In the genomic region with DNA sequence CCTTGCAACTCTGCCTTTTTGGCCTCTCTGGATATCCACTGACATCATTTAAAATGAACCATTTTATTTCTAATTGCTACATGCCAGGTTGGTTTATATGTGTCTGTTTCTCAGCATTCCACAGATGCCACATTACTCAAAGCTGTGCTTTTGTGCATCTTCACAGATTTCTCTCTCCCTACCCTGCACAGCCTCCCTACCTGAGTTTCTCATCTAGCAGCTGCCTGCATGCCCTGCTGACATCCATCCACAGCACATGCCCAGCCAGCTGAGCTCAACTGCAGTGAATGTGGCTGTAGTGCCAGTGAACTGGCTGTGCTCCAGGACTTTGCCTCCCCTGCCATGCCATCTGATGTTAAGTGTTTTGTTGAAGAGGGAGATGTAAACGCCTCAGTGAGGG, we compare ENCODE assay signal across 13 cellular contexts. TPM values are rescaled to one million over a fixed set of nuclear protein-coding genes. Genes with fewer than 3 reads are reported as not detected.
DNase-seq lines count a peak whose midpoint lies in the region; ATAC-seq and TF ChIP-seq lines count a peak whose summit lies in the region.
"Had no signal": no experiment of that assay in that cellular context is flagged by ENCODE, and none has a peak within 500 bp of the region (broad histone marks: within the 10 kb centered on the region; RNA-seq: fewer than 3 reads in every experiment).

No MANE protein-coding gene starts in this region.

- no peaks in the 10 kb centered on the region for H3K27me3 ChIP-seq in SK-N-SH (ENCODE audit: insufficient read depth)
- no peaks in the 10 kb centered on the region for H3K27me3 ChIP-seq in WERI-Rb-1 (ENCODE audit: insufficient read depth, low read depth, severe bottlenecking)
- H3K27me3 ChIP-seq: SJSA1, tibial artery had no signal

- TF ChIP-seq RAD21 in SK-N-SH (IDR thresholded peaks at IDR 0.05; ENCODE audit: low read length), result no peak

- no peak overlapping the region for H3K27ac Mint-ChIP-seq in type B pancreatic cell
- H3K27ac Mint-ChIP-seq: CD4-positive, alpha-beta T cell had no signal

- H3K9ac ChIP-seq in SK-N-SH, result no peak overlapping the region
- H3K9ac ChIP-seq: parathyroid adenoma had no signal

- 29% methylated on average over 1 of the region's 1 CpG for WGBS in SK-N-SH (ENCODE audit: low lambda C conversion rate)

- peaks cover 23 to 44% of the 10 kb centered on the region in 2 experiments for H3K4me1 ChIP-seq in SK-N-SH (ENCODE audit: control insufficient read depth in 1 of 2, insufficient read depth in 2 of 2, low read depth in 1 of 2, low read length in 1 of 2)

- H3K4me3 ChIP-seq in SK-N-SH (ENCODE audit: low read depth in 2 of 2, low read length in 1 of 2) (no peak overlapping the region), WERI-Rb-1 (ENCODE audit: low read depth, low read length) (no peak overlapping the region)
- H3K4me3 ChIP-seq: SJSA1, tibial artery had no signal

- no peak for ATAC-seq in HG03460 (IDR thresholded peaks at IDR 0.05; ENCODE audit: unreplicated experiment)

- POLR2A ChIA-PET in SK-N-SH (lab: Yijun Ruan, JAX), result no interaction called here

- peaks cover 19% of the 10 kb centered on the region for H3F3A ChIP-seq in SK-N-SH (replicated peaks; ENCODE audit: insufficient read depth)

- no peak overlapping the region; a peak in 1 of 4 replicates for H3K27ac ChIP-seq in SK-N-SH (ENCODE audit: low read depth in 2 of 2, low read length in 1 of 2)
- no peak overlapping the region for H3K27ac ChIP-seq in WERI-Rb-1
- H3K27ac ChIP-seq: parathyroid adenoma, tibial artery had no signal

- TF ChIP-seq CTCF in SK-N-SH (IDR thresholded peaks at IDR 0.05) (no peak), type B pancreatic cell (conservative IDR thresholded peaks at IDR 0.05) (no peak), WERI-Rb-1 (IDR thresholded peaks at IDR 0.05; ENCODE audit: low read depth, low read length) (no peak)

- no peaks in the 10 kb centered on the region for H4K20me1 ChIP-seq in SK-N-SH (ENCODE audit: insufficient read depth)

- no peak overlapping the region for H3K4me3 Mint-ChIP-seq in type B pancreatic cell
- H3K4me3 Mint-ChIP-seq: CD4-positive, alpha-beta T cell had no signal

- H3K36me3 Mint-ChIP-seq in type B pancreatic cell, result no peaks in the 10 kb centered on the region

- DNase-seq in COLO668 (lab: John Stamatoyannopoulos, UW; ENCODE audit: unreplicated experiment) (peak; percentile 34), M059J (ENCODE audit: low read depth) (peak; percentile 12), SK-N-SH (no peak), kidney tubule cell (ENCODE audit: low spot score) (peak; percentile 57), NCI-H187 treated with DMSO at 0.1 percent for 48 hours (lab: John Stamatoyannopoulos, UW) (no peak), type B pancreatic cell (ENCODE audit: extremely low spot score, unreplicated experiment) (no peak), WERI-Rb-1 (no peak)
- DNase-seq: activated CD4-positive, CD25-positive, alpha-beta regulatory T cell treated with anti-CD3 and anti-CD28 coated beads, Interleukin-2, amount 50 U/mL, for 72 hours; CD4-positive, alpha-beta T cell; tibial artery had no signal

- H3K4me2 ChIP-seq in SK-N-SH, result no peak overlapping the region

- TF ChIP-seq EP300 in SK-N-SH (IDR thresholded peaks at IDR 0.05; ENCODE audit: borderline replicate concordance in 1 of 2, low read depth in 1 of 2, low read length in 1 of 2), result no peak

- H3K9me3 Mint-ChIP-seq in type B pancreatic cell, result no peaks in the 10 kb centered on the region
- H3K9me3 Mint-ChIP-seq: CD4-positive, alpha-beta T cell had no signal

- H3K9me2 ChIP-seq in SK-N-SH, result no peaks in the 10 kb centered on the region

- H3K27me3 Mint-ChIP-seq in type B pancreatic cell, result no peaks in the 10 kb centered on the region
- H3K27me3 Mint-ChIP-seq: CD4-positive, alpha-beta T cell had no signal

- CTCF ChIA-PET in SK-N-SH (lab: Yijun Ruan, JAX), result interaction anchor here (0.9 to 1.4 kb wide), 4 partner anchors 40 to 477 kb away, joined by 3 to 4 read pairs (median 3); no protein-coding TSS in a partner anchor

- H3K36me3 ChIP-seq in SK-N-SH (replicated peaks in 1 of 2; ENCODE audit: control insufficient read depth in 1 of 2, insufficient read depth in 2 of 2, low read length in 1 of 2), result no peaks in the 10 kb centered on the region
- no peaks in the 10 kb centered on the region for H3K36me3 ChIP-seq in WERI-Rb-1
- H3K36me3 ChIP-seq: tibial artery had no signal

- H3K79me2 ChIP-seq in SK-N-SH (ENCODE audit: insufficient read depth), result peaks cover 39% of the 10 kb centered on the region; the same call in 1 of the 2 replicates

- H3K9me3 ChIP-seq in SK-N-SH (no peaks in the 10 kb centered on the region), WERI-Rb-1 (ENCODE audit: severe bottlenecking) (no peaks in the 10 kb centered on the region)
- H3K9me3 ChIP-seq: SJSA1, tibial artery had no signal

- no peak overlapping the region for H2AFZ ChIP-seq in SK-N-SH (ENCODE audit: low read depth)
- H2AFZ ChIP-seq: parathyroid adenoma had no signal

- peaks cover 41% of the 10 kb centered on the region for H3K4me1 Mint-ChIP-seq in type B pancreatic cell (ENCODE audit: unreplicated experiment)

TF ChIP-seq in SK-N-SH, 30 proteins besides CTCF, POLR2A, EP300 and RAD21:
- TF ChIP-seq, protein P1, sequence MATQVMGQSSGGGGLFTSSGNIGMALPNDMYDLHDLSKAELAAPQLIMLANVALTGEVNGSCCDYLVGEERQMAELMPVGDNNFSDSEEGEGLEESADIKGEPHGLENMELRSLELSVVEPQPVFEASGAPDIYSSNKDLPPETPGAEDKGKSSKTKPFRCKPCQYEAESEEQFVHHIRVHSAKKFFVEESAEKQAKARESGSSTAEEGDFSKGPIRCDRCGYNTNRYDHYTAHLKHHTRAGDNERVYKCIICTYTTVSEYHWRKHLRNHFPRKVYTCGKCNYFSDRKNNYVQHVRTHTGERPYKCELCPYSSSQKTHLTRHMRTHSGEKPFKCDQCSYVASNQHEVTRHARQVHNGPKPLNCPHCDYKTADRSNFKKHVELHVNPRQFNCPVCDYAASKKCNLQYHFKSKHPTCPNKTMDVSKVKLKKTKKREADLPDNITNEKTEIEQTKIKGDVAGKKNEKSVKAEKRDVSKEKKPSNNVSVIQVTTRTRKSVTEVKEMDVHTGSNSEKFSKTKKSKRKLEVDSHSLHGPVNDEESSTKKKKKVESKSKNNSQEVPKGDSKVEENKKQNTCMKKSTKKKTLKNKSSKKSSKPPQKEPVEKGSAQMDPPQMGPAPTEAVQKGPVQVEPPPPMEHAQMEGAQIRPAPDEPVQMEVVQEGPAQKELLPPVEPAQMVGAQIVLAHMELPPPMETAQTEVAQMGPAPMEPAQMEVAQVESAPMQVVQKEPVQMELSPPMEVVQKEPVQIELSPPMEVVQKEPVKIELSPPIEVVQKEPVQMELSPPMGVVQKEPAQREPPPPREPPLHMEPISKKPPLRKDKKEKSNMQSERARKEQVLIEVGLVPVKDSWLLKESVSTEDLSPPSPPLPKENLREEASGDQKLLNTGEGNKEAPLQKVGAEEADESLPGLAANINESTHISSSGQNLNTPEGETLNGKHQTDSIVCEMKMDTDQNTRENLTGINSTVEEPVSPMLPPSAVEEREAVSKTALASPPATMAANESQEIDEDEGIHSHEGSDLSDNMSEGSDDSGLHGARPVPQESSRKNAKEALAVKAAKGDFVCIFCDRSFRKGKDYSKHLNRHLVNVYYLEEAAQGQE (IDR thresholded peaks at IDR 0.05; ENCODE audit: low read depth, low read length), result no peak
- TF ChIP-seq NFIC (IDR thresholded peaks at IDR 0.05; ENCODE audit: borderline replicate concordance) (peak; percentile 35; the same call in 1 of the 2 replicates), TCF12 (IDR thresholded peaks at IDR 0.05) (peak; percentile 38; the same call in 1 of the 2 replicates), FOXM1 (IDR thresholded peaks at IDR 0.05; ENCODE audit: low read depth) (no peak)
- TF ChIP-seq, protein P2, sequence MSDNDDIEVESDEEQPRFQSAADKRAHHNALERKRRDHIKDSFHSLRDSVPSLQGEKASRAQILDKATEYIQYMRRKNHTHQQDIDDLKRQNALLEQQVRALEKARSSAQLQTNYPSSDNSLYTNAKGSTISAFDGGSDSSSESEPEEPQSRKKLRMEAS (IDR thresholded peaks at IDR 0.05; ENCODE audit: low read depth), result peak; percentile 28; the same call in 1 of the 2 replicates

RNA-seq across cellular contexts. Expression of gene PKP4, which starts 44.5 kb away (rescaled TPM):
- total RNA-seq in M059J (2014; rRNA removed; shearing (Covaris generic)), result 9.1 and 19.2 TPM in 2 replicates
- 10.9 and 13.8 TPM in 2 replicates for polyA plus RNA-seq in SK-N-SH (2012; rRNA removed)
- polyA plus RNA-seq in SK-N-SH (2012; cell fraction: cytosol; rRNA removed), result 8.1 and 9.4 TPM in 2 replicates
- 25.1 and 36.3 TPM in 2 replicates for polyA plus RNA-seq in SK-N-SH (2012; cell fraction: nucleus; rRNA removed)
- 49.0 and 73.6 TPM in 2 replicates for total RNA-seq in type B pancreatic cell (ENCODE audit: low replicate concordance)

RNA-seq across cellular contexts. Expression of gene CCDC148, which starts 44.7 kb away (rescaled TPM):
- 0.79 TPM in 1 of 2 replicates, not detected in the other for total RNA-seq in M059J (2014; rRNA removed; shearing (Covaris generic))
- polyA plus RNA-seq in SK-N-SH (2012; rRNA removed), result 0.18 TPM in 1 of 2 replicates, not detected in the other
- 0.14 and 0.21 TPM in 2 replicates for polyA plus RNA-seq in SK-N-SH (2012; cell fraction: cytosol; rRNA removed)
- 0.08 and 0.46 TPM in 2 replicates for polyA plus RNA-seq in SK-N-SH (2012; cell fraction: nucleus; rRNA removed)
- total RNA-seq in type B pancreatic cell (ENCODE audit: low replicate concordance), result 0.69 and 3.1 TPM in 2 replicates
- total RNA-seq: CD4-positive, alpha-beta T cell had no signal

Comparison
In these comparisons a context has a peak if more than half of its experiments do, and no peak if none do; other contexts are left out.
1. DNase-seq: peak in COLO668 (single experiment), M059J (single experiment) and kidney tubule cell (single experiment); none in SK-N-SH (single experiment), NCI-H187 treated with DMSO at 0.1 percent for 48 hours (single experiment), type B pancreatic cell (single experiment) and WERI-Rb-1 (single experiment).